ENCODE assay signal across 1 cellular context in the genomic region with DNA sequence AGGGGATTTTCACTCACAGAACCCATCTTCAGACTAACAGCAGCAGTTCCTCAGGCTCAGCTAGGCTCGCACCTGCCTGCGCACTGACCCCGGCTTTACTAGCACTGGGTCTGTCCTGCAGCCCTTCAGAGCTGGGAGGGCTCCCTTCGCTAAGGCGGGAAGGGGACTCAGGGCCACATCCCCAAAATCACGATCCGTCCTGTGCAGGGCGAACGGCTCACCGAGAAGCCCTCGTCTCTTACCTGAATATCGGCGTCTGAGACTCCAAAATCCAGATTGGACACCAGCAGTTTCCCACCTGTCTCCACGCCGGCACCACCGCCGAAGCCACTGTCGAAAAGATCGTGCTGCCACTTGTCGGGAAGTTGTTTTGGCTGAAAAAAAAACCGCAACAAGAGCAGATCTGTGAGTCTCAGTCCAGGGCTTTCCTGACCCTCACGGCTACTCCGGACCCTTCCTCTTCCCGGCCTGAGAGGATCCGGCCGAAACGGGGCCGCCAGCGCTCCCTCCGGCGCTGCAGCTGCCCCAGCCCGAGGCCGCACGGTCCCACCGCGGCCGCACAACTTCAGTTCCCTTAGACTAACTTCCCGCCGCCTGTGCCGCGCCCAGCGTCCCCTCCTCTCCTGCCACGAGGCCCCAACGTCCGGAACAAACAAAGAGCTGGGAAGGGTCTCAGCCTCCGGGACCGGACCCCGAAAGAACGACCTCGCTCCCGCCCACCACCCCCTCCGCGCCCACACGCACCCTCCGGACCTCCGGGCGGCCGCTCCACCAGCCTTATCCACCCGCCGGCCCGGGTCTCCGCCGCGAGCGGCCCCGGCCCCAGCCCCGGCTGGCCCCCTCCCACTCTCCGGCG.
A peak's percentile ranks its signal among the peaks of the same experiment; 100 is the strongest.
TF ChIP-seq lines count a peak whose summit lies in the region.

No MANE protein-coding gene starts in this region.

TF ChIP-seq in HepG2, 621 proteins besides CTCF, POLR2A, EP300 and RAD21 (continued from another document):
- TF ChIP-seq, protein P1, sequence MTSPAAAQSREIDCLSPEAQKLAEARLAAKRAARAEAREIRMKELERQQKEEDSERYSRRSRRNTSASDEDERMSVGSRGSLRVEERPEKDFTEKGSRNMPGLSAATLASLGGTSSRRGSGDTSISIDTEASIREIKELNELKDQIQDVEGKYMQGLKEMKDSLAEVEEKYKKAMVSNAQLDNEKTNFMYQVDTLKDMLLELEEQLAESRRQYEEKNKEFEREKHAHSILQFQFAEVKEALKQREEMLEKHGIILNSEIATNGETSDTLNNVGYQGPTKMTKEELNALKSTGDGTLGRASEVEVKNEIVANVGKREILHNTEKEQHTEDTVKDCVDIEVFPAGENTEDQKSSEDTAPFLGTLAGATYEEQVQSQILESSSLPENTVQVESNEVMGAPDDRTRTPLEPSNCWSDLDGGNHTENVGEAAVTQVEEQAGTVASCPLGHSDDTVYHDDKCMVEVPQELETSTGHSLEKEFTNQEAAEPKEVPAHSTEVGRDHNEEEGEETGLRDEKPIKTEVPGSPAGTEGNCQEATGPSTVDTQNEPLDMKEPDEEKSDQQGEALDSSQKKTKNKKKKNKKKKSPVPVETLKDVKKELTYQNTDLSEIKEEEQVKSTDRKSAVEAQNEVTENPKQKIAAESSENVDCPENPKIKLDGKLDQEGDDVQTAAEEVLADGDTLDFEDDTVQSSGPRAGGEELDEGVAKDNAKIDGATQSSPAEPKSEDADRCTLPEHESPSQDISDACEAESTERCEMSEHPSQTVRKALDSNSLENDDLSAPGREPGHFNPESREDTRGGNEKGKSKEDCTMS (CRISPR knock-in tag; conservative IDR thresholded peaks at IDR 0.05): no peak
- TF ChIP-seq, protein P2, sequence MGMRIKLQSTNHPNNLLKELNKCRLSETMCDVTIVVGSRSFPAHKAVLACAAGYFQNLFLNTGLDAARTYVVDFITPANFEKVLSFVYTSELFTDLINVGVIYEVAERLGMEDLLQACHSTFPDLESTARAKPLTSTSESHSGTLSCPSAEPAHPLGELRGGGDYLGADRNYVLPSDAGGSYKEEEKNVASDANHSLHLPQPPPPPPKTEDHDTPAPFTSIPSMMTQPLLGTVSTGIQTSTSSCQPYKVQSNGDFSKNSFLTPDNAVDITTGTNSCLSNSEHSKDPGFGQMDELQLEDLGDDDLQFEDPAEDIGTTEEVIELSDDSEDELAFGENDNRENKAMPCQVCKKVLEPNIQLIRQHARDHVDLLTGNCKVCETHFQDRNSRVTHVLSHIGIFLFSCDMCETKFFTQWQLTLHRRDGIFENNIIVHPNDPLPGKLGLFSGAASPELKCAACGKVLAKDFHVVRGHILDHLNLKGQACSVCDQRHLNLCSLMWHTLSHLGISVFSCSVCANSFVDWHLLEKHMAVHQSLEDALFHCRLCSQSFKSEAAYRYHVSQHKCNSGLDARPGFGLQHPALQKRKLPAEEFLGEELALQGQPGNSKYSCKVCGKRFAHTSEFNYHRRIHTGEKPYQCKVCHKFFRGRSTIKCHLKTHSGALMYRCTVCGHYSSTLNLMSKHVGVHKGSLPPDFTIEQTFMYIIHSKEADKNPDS (CRISPR knock-in tag; IDR thresholded peaks at IDR 0.05): no peak
- TF ChIP-seq TGIF2 (CRISPR knock-in tag; IDR thresholded peaks at IDR 0.05) (no peak), GPN1 (CRISPR knock-in tag; IDR thresholded peaks at IDR 0.05; ENCODE audit: borderline replicate concordance) (no peak), ZNF891 (CRISPR knock-in tag; IDR thresholded peaks at IDR 0.05) (peak; percentile 63), ZNF543 (CRISPR knock-in tag; IDR thresholded peaks at IDR 0.05) (no peak), FOXC1 (CRISPR knock-in tag; IDR thresholded peaks at IDR 0.05; ENCODE audit: borderline replicate concordance) (no peak), MED1 (CRISPR knock-in tag; IDR thresholded peaks at IDR 0.05) (no peak), HDAC6 (IDR thresholded peaks at IDR 0.05; ENCODE audit: low read depth, low read length) (no peak), MTF1 (CRISPR knock-in tag; IDR thresholded peaks at IDR 0.05) (no peak), THYN1 (CRISPR knock-in tag; IDR thresholded peaks at IDR 0.05; ENCODE audit: borderline replicate concordance, low read depth) (no peak), ELF1 (CRISPR knock-in tag; IDR thresholded peaks at IDR 0.05) (no peak), ZNF672 (CRISPR knock-in tag; IDR thresholded peaks at IDR 0.05) (no peak), HNF4A (CRISPR knock-in tag; IDR thresholded peaks at IDR 0.05) (no peak), GTF2F1 (IDR thresholded peaks at IDR 0.05; ENCODE audit: low read length) (no peak), KDM4B (CRISPR knock-in tag; IDR thresholded peaks at IDR 0.05) (no peak), CENPT (CRISPR knock-in tag; IDR thresholded peaks at IDR 0.05; ENCODE audit: low read depth) (no peak), ARHGAP35 (CRISPR knock-in tag; IDR thresholded peaks at IDR 0.05; ENCODE audit: borderline replicate concordance) (0 out of 2 replicates have a peak, but pooled peaks have one; percentile 23), ZNF572 (CRISPR knock-in tag; IDR thresholded peaks at IDR 0.05) (no peak)
- TF ChIP-seq, protein P3, sequence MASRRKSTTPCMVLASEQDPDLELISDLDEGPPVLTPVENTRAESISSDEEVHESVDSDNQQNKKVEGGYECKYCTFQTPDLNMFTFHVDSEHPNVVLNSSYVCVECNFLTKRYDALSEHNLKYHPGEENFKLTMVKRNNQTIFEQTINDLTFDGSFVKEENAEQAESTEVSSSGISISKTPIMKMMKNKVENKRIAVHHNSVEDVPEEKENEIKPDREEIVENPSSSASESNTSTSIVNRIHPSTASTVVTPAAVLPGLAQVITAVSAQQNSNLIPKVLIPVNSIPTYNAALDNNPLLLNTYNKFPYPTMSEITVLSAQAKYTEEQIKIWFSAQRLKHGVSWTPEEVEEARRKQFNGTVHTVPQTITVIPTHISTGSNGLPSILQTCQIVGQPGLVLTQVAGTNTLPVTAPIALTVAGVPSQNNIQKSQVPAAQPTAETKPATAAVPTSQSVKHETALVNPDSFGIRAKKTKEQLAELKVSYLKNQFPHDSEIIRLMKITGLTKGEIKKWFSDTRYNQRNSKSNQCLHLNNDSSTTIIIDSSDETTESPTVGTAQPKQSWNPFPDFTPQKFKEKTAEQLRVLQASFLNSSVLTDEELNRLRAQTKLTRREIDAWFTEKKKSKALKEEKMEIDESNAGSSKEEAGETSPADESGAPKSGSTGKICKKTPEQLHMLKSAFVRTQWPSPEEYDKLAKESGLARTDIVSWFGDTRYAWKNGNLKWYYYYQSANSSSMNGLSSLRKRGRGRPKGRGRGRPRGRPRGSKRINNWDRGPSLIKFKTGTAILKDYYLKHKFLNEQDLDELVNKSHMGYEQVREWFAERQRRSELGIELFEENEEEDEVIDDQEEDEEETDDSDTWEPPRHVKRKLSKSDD (CRISPR knock-in tag; IDR thresholded peaks at IDR 0.05; ENCODE audit: low read depth): no peak
- TF ChIP-seq, protein P4, sequence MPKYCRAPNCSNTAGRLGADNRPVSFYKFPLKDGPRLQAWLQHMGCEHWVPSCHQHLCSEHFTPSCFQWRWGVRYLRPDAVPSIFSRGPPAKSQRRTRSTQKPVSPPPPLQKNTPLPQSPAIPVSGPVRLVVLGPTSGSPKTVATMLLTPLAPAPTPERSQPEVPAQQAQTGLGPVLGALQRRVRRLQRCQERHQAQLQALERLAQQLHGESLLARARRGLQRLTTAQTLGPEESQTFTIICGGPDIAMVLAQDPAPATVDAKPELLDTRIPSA (CRISPR knock-in tag; IDR thresholded peaks at IDR 0.05; ENCODE audit: borderline replicate concordance): no peak
- TF ChIP-seq, protein P5, sequence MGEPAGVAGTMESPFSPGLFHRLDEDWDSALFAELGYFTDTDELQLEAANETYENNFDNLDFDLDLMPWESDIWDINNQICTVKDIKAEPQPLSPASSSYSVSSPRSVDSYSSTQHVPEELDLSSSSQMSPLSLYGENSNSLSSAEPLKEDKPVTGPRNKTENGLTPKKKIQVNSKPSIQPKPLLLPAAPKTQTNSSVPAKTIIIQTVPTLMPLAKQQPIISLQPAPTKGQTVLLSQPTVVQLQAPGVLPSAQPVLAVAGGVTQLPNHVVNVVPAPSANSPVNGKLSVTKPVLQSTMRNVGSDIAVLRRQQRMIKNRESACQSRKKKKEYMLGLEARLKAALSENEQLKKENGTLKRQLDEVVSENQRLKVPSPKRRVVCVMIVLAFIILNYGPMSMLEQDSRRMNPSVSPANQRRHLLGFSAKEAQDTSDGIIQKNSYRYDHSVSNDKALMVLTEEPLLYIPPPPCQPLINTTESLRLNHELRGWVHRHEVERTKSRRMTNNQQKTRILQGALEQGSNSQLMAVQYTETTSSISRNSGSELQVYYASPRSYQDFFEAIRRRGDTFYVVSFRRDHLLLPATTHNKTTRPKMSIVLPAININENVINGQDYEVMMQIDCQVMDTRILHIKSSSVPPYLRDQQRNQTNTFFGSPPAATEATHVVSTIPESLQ (CRISPR knock-in tag; conservative IDR thresholded peaks at IDR 0.05): no peak
- TF ChIP-seq, protein P6, sequence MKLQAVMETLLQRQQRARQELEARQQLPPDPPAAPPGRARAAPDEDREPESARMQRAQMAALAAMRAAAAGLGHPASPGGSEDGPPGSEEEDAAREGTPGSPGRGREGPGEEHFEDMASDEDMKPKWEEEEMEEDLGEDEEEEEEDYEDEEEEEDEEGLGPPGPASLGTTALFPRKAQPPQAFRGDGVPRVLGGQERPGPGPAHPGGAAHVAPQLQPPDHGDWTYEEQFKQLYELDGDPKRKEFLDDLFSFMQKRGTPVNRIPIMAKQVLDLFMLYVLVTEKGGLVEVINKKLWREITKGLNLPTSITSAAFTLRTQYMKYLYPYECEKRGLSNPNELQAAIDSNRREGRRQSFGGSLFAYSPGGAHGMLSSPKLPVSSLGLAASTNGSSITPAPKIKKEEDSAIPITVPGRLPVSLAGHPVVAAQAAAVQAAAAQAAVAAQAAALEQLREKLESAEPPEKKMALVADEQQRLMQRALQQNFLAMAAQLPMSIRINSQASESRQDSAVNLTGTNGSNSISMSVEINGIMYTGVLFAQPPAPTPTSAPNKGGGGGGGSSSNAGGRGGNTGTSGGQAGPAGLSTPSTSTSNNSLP (IDR thresholded peaks at IDR 0.05; ENCODE audit: low read depth, low read length): no peak
- TF ChIP-seq, protein P7, sequence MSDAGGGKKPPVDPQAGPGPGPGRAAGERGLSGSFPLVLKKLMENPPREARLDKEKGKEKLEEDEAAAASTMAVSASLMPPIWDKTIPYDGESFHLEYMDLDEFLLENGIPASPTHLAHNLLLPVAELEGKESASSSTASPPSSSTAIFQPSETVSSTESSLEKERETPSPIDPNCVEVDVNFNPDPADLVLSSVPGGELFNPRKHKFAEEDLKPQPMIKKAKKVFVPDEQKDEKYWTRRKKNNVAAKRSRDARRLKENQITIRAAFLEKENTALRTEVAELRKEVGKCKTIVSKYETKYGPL (CRISPR knock-in tag; IDR thresholded peaks at IDR 0.05): no peak
- TF ChIP-seq, protein P8, sequence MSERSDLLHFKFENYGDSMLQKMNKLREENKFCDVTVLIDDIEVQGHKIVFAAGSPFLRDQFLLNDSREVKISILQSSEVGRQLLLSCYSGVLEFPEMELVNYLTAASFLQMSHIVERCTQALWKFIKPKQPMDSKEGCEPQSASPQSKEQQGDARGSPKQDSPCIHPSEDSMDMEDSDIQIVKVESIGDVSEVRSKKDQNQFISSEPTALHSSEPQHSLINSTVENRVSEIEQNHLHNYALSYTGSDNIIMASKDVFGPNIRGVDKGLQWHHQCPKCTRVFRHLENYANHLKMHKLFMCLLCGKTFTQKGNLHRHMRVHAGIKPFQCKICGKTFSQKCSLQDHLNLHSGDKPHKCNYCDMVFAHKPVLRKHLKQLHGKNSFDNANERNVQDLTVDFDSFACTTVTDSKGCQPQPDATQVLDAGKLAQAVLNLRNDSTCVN (CRISPR knock-in tag; IDR thresholded peaks at IDR 0.05; ENCODE audit: borderline replicate concordance): 0 out of 2 replicates have a peak, but pooled peaks have one; percentile 52
